Comparison of ENCODE assay signal across 8 cellular contexts in genomic region chr19:57241181-57241580, GRCh38. TPM values are rescaled to one million over a fixed set of nuclear protein-coding genes. Genes with fewer than 3 reads are reported as not detected.
DNase-seq lines count a peak whose midpoint lies in the region; ATAC-seq and TF ChIP-seq lines count a peak whose summit lies in the region.

No MANE protein-coding gene starts in this region.

- H3K36me3 ChIP-seq in Loucy (ENCODE audit: insufficient read depth, low read length), result peaks cover 3% of the 10 kb centered on the region; the same call in 1 of the 2 replicates
- H3K36me3 ChIP-seq in urinary bladder (ENCODE audit: insufficient read depth), result peaks cover 3% of the 10 kb centered on the region

- TF ChIP-seq CTCF in C4-2B (conservative IDR thresholded peaks at IDR 0.05), result no peak
- no peak for TF ChIP-seq CTCF in Loucy (conservative IDR thresholded peaks at IDR 0.05; ENCODE audit: low read length)
- no peak for TF ChIP-seq CTCF in cardiac fibroblast (IDR thresholded peaks at IDR 0.05; ENCODE audit: low read depth, low read length)

- peaks cover 40% of the 10 kb centered on the region for H3K79me2 ChIP-seq in Loucy (ENCODE audit: insufficient read depth, low read length)

- peak overlapping the region; percentile 96 for H3K4me2 ChIP-seq in Loucy (ENCODE audit: low read depth, low read length, poor library complexity, severe bottlenecking)

- WGBS in urinary bladder, result 19% methylated on average over 7 of the region's 7 CpGs

- no peaks in the 10 kb centered on the region for H3F3A ChIP-seq in Loucy (ENCODE audit: low read depth)

- peak overlapping the region; percentile 100 for H2AFZ ChIP-seq in Loucy (ENCODE audit: low read length)

- H3K9ac ChIP-seq in Loucy (ENCODE audit: low read depth, low read length, poor library complexity, severe bottlenecking), result peak overlapping the region; percentile 89

- H3K4me1 ChIP-seq in Loucy (ENCODE audit: insufficient read depth, low read length, poor library complexity, severe bottlenecking), result peaks cover 23% of the 10 kb centered on the region
- no peaks in the 10 kb centered on the region for H3K4me1 ChIP-seq in urinary bladder (ENCODE audit: insufficient read depth)

- H3K27me3 ChIP-seq in Loucy (ENCODE audit: insufficient read depth, low read length, poor library complexity, severe bottlenecking), result no peaks in the 10 kb centered on the region

- no peaks in the 10 kb centered on the region for H3K9me2 ChIP-seq in Loucy (replicated peaks; ENCODE audit: low read depth, low read length)

- H3K4me3 ChIP-seq in Loucy (ENCODE audit: low read length, poor library complexity, severe bottlenecking), result peak overlapping the region; percentile 87
- H3K4me3 ChIP-seq in cardiac fibroblast (replicated peaks in 1 of 2; ENCODE audit: low read depth in 2 of 2, low read length in 2 of 2), result peak overlapping the region; percentile 83 to 92
- peak overlapping the region; percentile 80 for H3K4me3 ChIP-seq in urinary bladder (ENCODE audit: low read depth, low read length)

- peak overlapping the region; percentile 83 for H3K27ac ChIP-seq in C4-2B
- no peak overlapping the region for H3K27ac ChIP-seq in urinary bladder (ENCODE audit: low read depth)

- DNase-seq in cardiac fibroblast (ENCODE audit: low read depth in 2 of 2) (peak; percentile 30 to 51), medulla oblongata (ENCODE audit: extremely low spot score) (peak; percentile 2)

- H4K20me1 ChIP-seq in Loucy (ENCODE audit: insufficient read depth, low read length, poor library complexity, severe bottlenecking), result no peaks in the 10 kb centered on the region

- no peaks in the 10 kb centered on the region for H3K9me3 ChIP-seq in Loucy (ENCODE audit: insufficient read depth, low read depth, low read length)

- ATAC-seq in GM19328 (IDR thresholded peaks at IDR 0.05; ENCODE audit: unreplicated experiment) (no peak), HG03442 (IDR thresholded peaks at IDR 0.05; ENCODE audit: unreplicated experiment) (no peak), HG02678 (IDR thresholded peaks at IDR 0.05; ENCODE audit: unreplicated experiment) (no peak)

RNA-seq across cellular contexts. Expression of gene ZNF805, which starts 0.7 kb away (rescaled TPM):
- 48.0 TPM for total RNA-seq in urinary bladder
- 2.3 TPM for polyA plus RNA-seq in urinary bladder

RNA-seq across cellular contexts. Expression of gene AURKC, which starts 10.4 kb away (rescaled TPM):
- total RNA-seq in urinary bladder, result 0.74 TPM
- 0.73 TPM for polyA plus RNA-seq in urinary bladder

RNA-seq across cellular contexts. Expression of gene ZNF460, which starts 39.1 kb away (rescaled TPM):
- 176 TPM for total RNA-seq in urinary bladder
- polyA plus RNA-seq in urinary bladder, result 0.85 TPM

RNA-seq across cellular contexts. Expression of gene ZNF264, which starts 49.9 kb away (rescaled TPM):
- 42.5 TPM for total RNA-seq in urinary bladder
- 5.2 TPM for polyA plus RNA-seq in urinary bladder
